Comparison of ENCODE assay signal across 10 cellular contexts in genomic region chr9:109166771-109167601, GRCh38. TPM values are rescaled to one million over a fixed set of nuclear protein-coding genes. Genes with fewer than 3 reads are reported as not detected.
A peak's percentile ranks its signal among the peaks of the same experiment; 100 is the strongest.
DNase-seq lines count a peak whose midpoint lies in the region; ATAC-seq and TF ChIP-seq lines count a peak whose summit lies in the region.
"Had no signal": no experiment of that assay in that cellular context is flagged by ENCODE, and none has a peak within 500 bp of the region (broad histone marks: within the 10 kb centered on the region; RNA-seq: fewer than 3 reads in every experiment).

TSS of gene FRRS1L (minus strand) at chr9:109167249. CDS start at chr9:109167138, 111 bp downstream.

- TF ChIP-seq EP300 in gastroesophageal sphincter (IDR thresholded peaks at IDR 0.05) = no peak

- no TSS peak for BruUV-seq in Panc1 (replicated peaks; lab: Mats Ljungman, UMichigan)

- CTCF ChIA-PET in Panc1 (lab: Charles Lee) = no interaction called here

- H3K4me3 Mint-ChIP-seq in HFFc6 = no peak within 1 kb of the TSS

- peaks cover 12% of the 10 kb centered on the region for H3K4me1 Mint-ChIP-seq in HFFc6 (ENCODE audit: low read depth)

- H3K27ac Mint-ChIP-seq in HFFc6 = no peak within 1 kb of the TSS

- DNase-seq in D341Med (ENCODE audit: low spot score) (peak; percentile 75), Panc1 (ENCODE audit: low read depth, low spot score) (no peak), posterior cingulate gyrus (peak; percentile 47 to 95 (median 70)), KG1 (lab: John Stamatoyannopoulos, UW) (no peak), HFFc6 (no peak)
- no peak for DNase-seq in activated effector memory CD4-positive, alpha-beta T cell treated with Interleukin-2 at 50 U/mL for 16 hours
- DNase-seq: activated CD4-positive, CD25-positive, alpha-beta regulatory T cell; KBM-7 had no signal

- H3K27ac ChIP-seq in Panc1 (ENCODE audit: low read length) = no peak within 1 kb of the TSS
- no peak within 1 kb of the TSS for H3K27ac ChIP-seq in gastroesophageal sphincter

- H3K9me3 Mint-ChIP-seq in HFFc6 = no peaks in the 10 kb centered on the region; the same call in 1 of the 2 replicates

- peak within 1 kb of the TSS; percentile 25 to 34 for H3K4me3 ChIP-seq in Panc1 (ENCODE audit: low read depth in 2 of 2, low read length in 2 of 2)
- H3K4me3 ChIP-seq in gastroesophageal sphincter = peak within 1 kb of the TSS; percentile 10 to 59

- in situ Hi-C loops in Panc1 (cut with HindIII; ENCODE audit: low pct_unique_long_range_greater_than_20kb, low sequenced_read_pairs) = no loop called here

- intact Hi-C loops in Panc1 (cut with micrococcal nuclease; ENCODE audit: unreplicated experiment) (no loop called here), posterior cingulate gyrus (cut with DNase I) (no loop called here)

- 8 to 21% methylated on average over 9 to 22 of the region's 86 CpGs for WGBS in gastroesophageal sphincter (ENCODE audit: low coverage in 1 of 2), 2 donors

- POLR2A ChIA-PET in Panc1 (lab: Charles Lee) = no interaction called here

- H3K27me3 Mint-ChIP-seq in HFFc6 (ENCODE audit: insufficient read depth) = peaks cover 31% of the 10 kb centered on the region

- H3K36me3 Mint-ChIP-seq in HFFc6 (ENCODE audit: low read depth) = no peaks in the 10 kb centered on the region

- no peaks in the 10 kb centered on the region for H3K36me3 ChIP-seq in Panc1 (ENCODE audit: control insufficient read depth, insufficient read depth, low read length)
- no peaks in the 10 kb centered on the region for H3K36me3 ChIP-seq in gastroesophageal sphincter

- no peaks in the 10 kb centered on the region for H3K9me3 ChIP-seq in Panc1 (ENCODE audit: control insufficient read depth, insufficient read depth, low read depth, low read length)
- no peaks in the 10 kb centered on the region for H3K9me3 ChIP-seq in gastroesophageal sphincter

- ATAC-seq in Panc1 (peak; percentile 90), gastroesophageal sphincter (peak; percentile 74), GM21381 (IDR thresholded peaks at IDR 0.05; ENCODE audit: unreplicated experiment) (no peak)

- TF ChIP-seq CTCF in Panc1 (IDR thresholded peaks at IDR 0.05) (no peak), gastroesophageal sphincter (IDR thresholded peaks at IDR 0.05) (no peak), HFFc6 (IDR thresholded peaks at IDR 0.05) (no peak)

- H3K4me1 ChIP-seq in Panc1 (ENCODE audit: control insufficient read depth, insufficient read depth, low read length) = no peaks in the 10 kb centered on the region
- H3K4me1 ChIP-seq in gastroesophageal sphincter = peaks cover 0 to 12% (median 0%) of the 10 kb centered on the region in 3 donors

- no peaks in the 10 kb centered on the region for H3K27me3 ChIP-seq in Panc1 (ENCODE audit: control insufficient read depth, insufficient read depth, low read length)
- peaks cover 24% of the 10 kb centered on the region for H3K27me3 ChIP-seq in gastroesophageal sphincter

- TF ChIP-seq POLR2A in gastroesophageal sphincter (IDR thresholded peaks at IDR 0.05) = no peak

RNA-seq across cellular contexts. Expression of gene FRRS1L, which starts in this region (rescaled TPM):
- total RNA-seq in Panc1 (2021; ENCODE audit: unreplicated experiment) (2.3 TPM), gastroesophageal sphincter (10 to 100 TPM in 2 of 4 donors, 1 to 10 TPM in 2; 4.6 to 11.5 (median 10.1) TPM)
- 1.4 TPM for polyA plus RNA-seq in Panc1 (2012; ENCODE audit: insufficient read length)
- not detected for total RNA-seq in HFFc6 (2021; fragmentation: NEBNext Ultra II Directional; extraction: Animal tissue kit (Norgen Biotek cat#: 25700))

Comparison
In these comparisons a context has a peak if more than half of its experiments do, and no peak if none do; other contexts are left out.
1. DNase-seq: peak in D341Med (single experiment) and posterior cingulate gyrus (10 of 10); none in Panc1 (single experiment), KG1 (single experiment), HFFc6 (single experiment) and activated effector memory CD4-positive, alpha-beta T cell treated with Interleukin-2 at 50 U/mL for 16 hours (single experiment).